22 cellular contexts compared by ENCODE assay signal in the genomic region with DNA sequence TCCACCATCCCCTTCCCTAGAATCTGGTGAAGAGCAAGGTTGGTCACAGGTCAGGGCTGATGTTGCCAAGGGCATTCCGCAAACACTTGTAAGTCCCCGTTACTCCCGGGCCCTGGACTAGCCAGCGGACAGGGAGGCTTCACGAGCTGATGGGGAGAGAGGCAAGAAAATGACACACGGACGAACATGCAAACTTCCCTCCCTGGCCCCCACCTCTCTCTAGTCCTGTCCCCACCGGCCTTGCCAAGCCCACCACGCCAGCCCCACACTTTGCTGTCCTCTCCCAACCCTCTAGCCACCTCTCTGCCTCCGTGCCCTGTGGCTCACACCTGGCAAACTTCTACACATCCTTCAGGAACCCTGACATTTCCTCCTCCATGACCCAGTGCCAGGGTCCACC.
"Had no signal": no experiment of that assay in that cellular context is flagged by ENCODE, and none has a peak within 500 bp of the region (broad histone marks: within the 10 kb centered on the region; RNA-seq: fewer than 3 reads in every experiment).

No MANE protein-coding gene starts in this region.

- H3K9me3 Mint-ChIP-seq: activated naive CD8-positive, alpha-beta T cell treated with anti-CD3 and anti-CD28 coated beads, Interleukin-2, amount 10 ng/mL, durations not matched to agents 7 days and 5 days; neural crest cell; T-cell; WTC11 had no signal

- H3K27me3 ChIP-seq: body of pancreas, gastrocnemius medialis, pancreas, uterus had no signal

- H3K9me3 ChIP-seq: body of pancreas, gastrocnemius medialis, pancreas, tibial artery, uterus had no signal

- DNase-seq: activated CD4-positive, alpha-beta T cell treated with anti-CD3 and anti-CD28 coated beads for 36 hours; activated CD4-positive, alpha-beta T cell treated with anti-CD3 and anti-CD28 coated beads, Interleukin-2, amount 50 U/mL, for 48 hours; activated naive CD8-positive, alpha-beta T cell treated with anti-CD3 and anti-CD28 coated beads, Interleukin-2, amount 10 ng/mL, durations not matched to agents 7 days and 5 days; amygdala; central memory CD4-positive, alpha-beta T cell; gastrocnemius medialis; left colon; mammary epithelial cell; stimulated activated CD4-positive, alpha-beta T cell treated with anti-CD3 and anti-CD28 coated beads, Interleukin-12 subunit alpha, Interleukin-12 subunit beta, amount 100 ng/mL, for 4 hours; stimulated activated CD4-positive, alpha-beta T cell treated with anti-CD3 and anti-CD28 coated beads, Interleukin-1b, Interleukin-23, amount 100 ng/mL, for 48 hours; stimulated activated CD8-positive, alpha-beta memory T cell treated with anti-CD3 and anti-CD28 coated beads, Interleukin-4, amount 100 ng/mL, for 48 hours; stimulated activated naive CD4-positive, alpha-beta T cell treated with Interleukin-2 at 50 U/mL for 16 hours; T-cell; uterus had no signal

- H3K4me3 ChIP-seq: body of pancreas, coronary artery, gastrocnemius medialis, pancreas, SK-N-MC, tibial artery, uterus had no signal

- H3K4me3 Mint-ChIP-seq: activated CD4-positive, alpha-beta T cell treated with anti-CD3 and anti-CD28 coated beads for 36 hours; activated naive CD8-positive, alpha-beta T cell treated with anti-CD3 and anti-CD28 coated beads, Interleukin-2, amount 10 ng/mL, durations not matched to agents 7 days and 5 days; neural crest cell; T-cell; WTC11 had no signal

- H3K4me1 ChIP-seq: tibial artery, uterus had no signal

- H3K4me1 Mint-ChIP-seq: neural crest cell had no signal

- H3K27me3 Mint-ChIP-seq: activated naive CD8-positive, alpha-beta T cell treated with anti-CD3 and anti-CD28 coated beads, Interleukin-2, amount 10 ng/mL, durations not matched to agents 7 days and 5 days had no signal

- H3K27ac ChIP-seq: body of pancreas, coronary artery, pancreas, SK-N-MC, tibial artery, uterus had no signal

- H3K27ac Mint-ChIP-seq: activated CD4-positive, alpha-beta T cell treated with anti-CD3 and anti-CD28 coated beads for 36 hours; activated naive CD8-positive, alpha-beta T cell treated with anti-CD3 and anti-CD28 coated beads, Interleukin-2, amount 10 ng/mL, durations not matched to agents 7 days and 5 days; T-cell; WTC11 had no signal

- ATAC-seq: activated CD4-positive, alpha-beta T cell treated with anti-CD3 and anti-CD28 coated beads for 36 hours; esophagus mucosa; gastrocnemius medialis; left colon; T-cell; WTC11 had no signal

- H3K36me3 ChIP-seq: gastrocnemius medialis, tibial artery, uterus had no signal

- H3K36me3 Mint-ChIP-seq: activated naive CD8-positive, alpha-beta T cell treated with anti-CD3 and anti-CD28 coated beads, Interleukin-2, amount 10 ng/mL, durations not matched to agents 7 days and 5 days; WTC11 had no signal
